Comparison of ENCODE assay signal across 24 cellular contexts in the genomic region with DNA sequence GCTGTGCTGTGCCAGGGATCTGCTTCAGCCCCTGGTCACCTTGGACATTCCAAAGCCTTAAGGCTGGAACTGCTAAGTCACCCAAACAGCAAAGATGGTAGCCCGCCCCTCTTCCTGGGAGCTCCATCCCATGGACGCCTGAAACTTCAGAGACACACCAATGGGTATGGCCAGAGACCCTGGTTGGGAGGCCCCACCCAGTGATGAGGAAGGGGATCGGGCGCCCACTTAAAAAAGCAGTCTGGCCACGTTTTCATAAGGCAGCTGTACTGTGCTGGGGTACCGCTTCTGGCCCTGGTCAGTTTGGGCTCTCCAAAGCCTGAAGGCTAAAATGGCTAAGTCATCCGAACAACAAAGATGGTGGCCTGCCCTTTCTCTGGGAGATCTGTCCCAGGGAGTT. TPM values are rescaled to one million over a fixed set of nuclear protein-coding genes. Genes with fewer than 3 reads are reported as not detected.
DNase-seq lines count a peak whose midpoint lies in the region; ATAC-seq, FAIRE-seq and TF ChIP-seq lines count a peak whose summit lies in the region.
"Had no signal": no experiment of that assay in that cellular context is flagged by ENCODE, and none has a peak within 500 bp of the region (broad histone marks: within the 10 kb centered on the region; RNA-seq: fewer than 3 reads in every experiment).

No MANE protein-coding gene starts in this region.

- H3K4me3 ChIP-seq in BLaER1 treated with 17β-estradiol and CSF1 and Interleukin-3, amounts not matched to agents 10 nM and 100 nM: no peak overlapping the region; a peak in 1 of 20 replicates
- H3K4me3 ChIP-seq in bronchial epithelial cell (ENCODE audit: low read depth, low read length): no peak overlapping the region
- H3K4me3 ChIP-seq: GM12878 had no signal

- TF ChIP-seq CTCF in bronchial epithelial cell (IDR thresholded peaks at IDR 0.05; ENCODE audit: insufficient read depth, low read length, severe bottlenecking): no peak

- H3K27ac ChIP-seq in BLaER1 treated with 17β-estradiol and CSF1 and Interleukin-3, amounts not matched to agents 10 nM and 100 nM: peak overlapping the region in 9 of 11 experiments; percentile 6 to 75 (median 71); a peak in 15 of 22 replicates

- H4K20me1 ChIP-seq in BLaER1 treated with 17β-estradiol and CSF1 and Interleukin-3, amounts not matched to agents 10 nM and 100 nM: no peaks in the 10 kb centered on the region

- H3K9me3 ChIP-seq in BLaER1 treated with 17β-estradiol and CSF1 and Interleukin-3, amounts not matched to agents 10 nM and 100 nM (replicated peaks in 1 of 11): peaks cover 0 to 9% (median 0%) of the 10 kb centered on the region in 11 experiments; a peak in 3 of 22 replicates
- H3K9me3 ChIP-seq: BE2C had no signal

- H3K4me2 ChIP-seq in BLaER1 treated with 17β-estradiol and CSF1 and Interleukin-3, amounts not matched to agents 10 nM and 100 nM: peak overlapping the region; percentile 5 to 79 (median 62); a peak in 19 of 22 replicates

- FAIRE-seq in bronchial epithelial cell (lab: Jason Lieb, UNC): peak; percentile 32
- FAIRE-seq: A204.1, GM12878, GM12892, GM18507, GM19239 had no signal

- ATAC-seq in HG03442 (IDR thresholded peaks at IDR 0.05; ENCODE audit: unreplicated experiment) (no peak), GM18858 (IDR thresholded peaks at IDR 0.05; ENCODE audit: unreplicated experiment) (no peak)
- ATAC-seq: GM12878 had no signal

- no peaks in the 10 kb centered on the region for H3K36me3 ChIP-seq in BLaER1 treated with 17β-estradiol and CSF1 and Interleukin-3, amounts not matched to agents 10 nM and 100 nM
- no peaks in the 10 kb centered on the region for H3K36me3 ChIP-seq in bronchial epithelial cell (ENCODE audit: control insufficient read depth, insufficient read depth, low read length)
- H3K36me3 ChIP-seq: BE2C had no signal

- H3K4me1 ChIP-seq in BLaER1 treated with 17β-estradiol and CSF1 and Interleukin-3, amounts not matched to agents 10 nM and 100 nM: peaks cover 8 to 21% (median 16%) of the 10 kb centered on the region in 10 experiments
- H3K4me1 ChIP-seq: BE2C had no signal

- no peak for DNase-seq in bronchial epithelial cell (ENCODE audit: low read depth)
- DNase-seq in DMS79 treated with DMSO at 0.1 percent for 48 hours (lab: John Stamatoyannopoulos, UW): no peak
- DNase-seq: 8988T; ACHN; BE2C; C1 segment of cervical spinal cord; CD4-positive, alpha-beta memory T cell; CD4-positive, CD25-positive, alpha-beta regulatory T cell; CD8-positive, alpha-beta memory T cell; COR-L47; DMS 273 treated with DMSO at 0.1 percent for 48 hours; DMS153; DMS53; DMS79; GDM1 had no signal

- H3K9ac ChIP-seq in BLaER1 treated with 17β-estradiol and CSF1 and Interleukin-3, amounts not matched to agents 10 nM and 100 nM: peak overlapping the region in 5 of 11 experiments; percentile 29 to 50 (median 39); a peak in 7 of 22 replicates

- no peaks in the 10 kb centered on the region for H3K27me3 ChIP-seq in BLaER1 treated with 17β-estradiol and CSF1 and Interleukin-3, amounts not matched to agents 10 nM and 100 nM
- no peaks in the 10 kb centered on the region for H3K27me3 ChIP-seq in bronchial epithelial cell (ENCODE audit: control insufficient read depth, insufficient read depth, low read length)
- H3K27me3 ChIP-seq: BE2C had no signal

RNA-seq across cellular contexts. Expression of a gene that starts 9.4 kb away (rescaled TPM):
- 0.79 and 1.8 TPM in 2 replicates for total RNA-seq in bronchial epithelial cell

RNA-seq across cellular contexts. Expression of a gene that starts 26.8 kb away (rescaled TPM):
- not detected in 2 replicates for total RNA-seq in bronchial epithelial cell

RNA-seq across cellular contexts. Expression of a gene that starts 45.7 kb away (rescaled TPM):
- total RNA-seq in bronchial epithelial cell: not detected in 2 replicates
- total RNA-seq: A673; CD4-positive, alpha-beta memory T cell; CD4-positive, CD25-positive, alpha-beta regulatory T cell; CD8-positive, alpha-beta memory T cell; GM12878 had no signal
